17 cellular contexts compared by ENCODE assay signal in genomic region chr7:21908746-21909145, GRCh38. TPM values are rescaled to one million over a fixed set of nuclear protein-coding genes. Genes with fewer than 3 reads are reported as not detected.
DNase-seq lines count a peak whose midpoint lies in the region; ATAC-seq, FAIRE-seq and TF ChIP-seq lines count a peak whose summit lies in the region.
"Had no signal": no experiment of that assay in that cellular context is flagged by ENCODE, and none has a peak within 500 bp of the region (broad histone marks: within the 10 kb centered on the region; RNA-seq: fewer than 3 reads in every experiment).

No MANE protein-coding gene starts in this region.

- H2AFZ ChIP-seq in HepG2 (ENCODE audit: low read length), result no peak overlapping the region

- H3K27ac ChIP-seq in heart right ventricle (peak overlapping the region in 8 of 10 donors; percentile 17 to 79 (median 57)), HepG2 (ENCODE audit: extremely low read length, insufficient read depth, low read length) (no peak overlapping the region), right lobe of liver (no peak overlapping the region)
- H3K27ac ChIP-seq: BLaER1 treated with 17β-estradiol and CSF1 and Interleukin-3, amounts not matched to agents 10 nM and 100 nM had no signal

- TF ChIP-seq POLR2A in HepG2 (IDR thresholded peaks at IDR 0.05; ENCODE audit: insufficient read depth in 1 of 2, low read depth in 2 of 2, low read length in 2 of 2), result no peak
- no peak for TF ChIP-seq POLR2A in right lobe of liver (IDR thresholded peaks at IDR 0.05)

- H3K27me3 ChIP-seq in heart right ventricle, result no peaks in the 10 kb centered on the region
- H3K27me3 ChIP-seq in HepG2 (ENCODE audit: control insufficient read depth in 1 of 2, insufficient read depth in 2 of 2, low read length in 2 of 2), result peaks cover 0 to 19% of the 10 kb centered on the region in 2 experiments; a peak in 1 of 5 replicates
- no peaks in the 10 kb centered on the region for H3K27me3 ChIP-seq in right lobe of liver
- H3K27me3 ChIP-seq: BLaER1 treated with 17β-estradiol and CSF1 and Interleukin-3, amounts not matched to agents 10 nM and 100 nM had no signal

- H3K36me3 ChIP-seq in heart right ventricle (peaks cover 0 to 41% (median 23%) of the 10 kb centered on the region in 9 donors), HepG2 (replicated peaks in 1 of 2; ENCODE audit: control insufficient read depth in 1 of 2, insufficient read depth in 2 of 2, low read length in 2 of 2) (no peaks in the 10 kb centered on the region), right lobe of liver (peaks cover 0 to 15% (median 7%) of the 10 kb centered on the region in 4 donors)

- no peak overlapping the region for H3K4me2 ChIP-seq in HepG2 (ENCODE audit: low read depth, low read length)
- H3K4me2 ChIP-seq: BLaER1 treated with 17β-estradiol and CSF1 and Interleukin-3, amounts not matched to agents 10 nM and 100 nM had no signal

- TF ChIP-seq RAD21 in HepG2 (CRISPR knock-in tag; IDR thresholded peaks at IDR 0.05), result no peak

- no peak overlapping the region for H3K4me3 Mint-ChIP-seq in nephron progenitor cell
- H3K4me3 Mint-ChIP-seq in activated CD8-positive, alpha-beta memory T cell treated with anti-CD3 and anti-CD28 coated beads, Interleukin-2, amount 10 ng/mL, durations not matched to agents 7 days and 5 days, result no peak overlapping the region
- H3K4me3 Mint-ChIP-seq: CD4-positive, CD25-positive, alpha-beta regulatory T cell; HFFc6 had no signal

- no TSS peak for BruUV-seq in HepG2 (replicated peaks; lab: Mats Ljungman, UMichigan)

- peaks cover 74% of the 10 kb centered on the region for H3K36me3 Mint-ChIP-seq in nephron progenitor cell (ENCODE audit: low read depth)
- H3K36me3 Mint-ChIP-seq in activated CD8-positive, alpha-beta memory T cell treated with anti-CD3 and anti-CD28 coated beads, Interleukin-2, amount 10 ng/mL, durations not matched to agents 7 days and 5 days, result peaks cover 55% of the 10 kb centered on the region

- ATAC-seq in heart right ventricle (no peak), HepG2 (no peak), right lobe of liver (no peak), GM21381 (IDR thresholded peaks at IDR 0.05; ENCODE audit: unreplicated experiment) (no peak)
- ATAC-seq in activated CD8-positive, alpha-beta memory T cell treated with anti-CD3 and anti-CD28 coated beads, Interleukin-2, amount 10 ng/mL, durations not matched to agents 7 days and 5 days, result no peak

- intact Hi-C loops in heart right ventricle (cut with DNase I), result loop anchor here in 2 of 10 donors (5.0 to 10.0 kb wide), 2 partner anchors 34 to 96 kb away; no protein-coding TSS in a partner anchor
- intact Hi-C loops in cardiac septum (cut with DNase I), result no loop called here
- intact Hi-C loops in HepG2 (cut with micrococcal nuclease; ENCODE audit: unreplicated experiment), result no loop called here
- intact Hi-C loops in right lobe of liver (cut with DNase I), result no loop called here

- H4K20me1 ChIP-seq in HepG2 (ENCODE audit: insufficient read depth, low read length), result no peaks in the 10 kb centered on the region

- H3K4me1 Mint-ChIP-seq in nephron progenitor cell, result peaks cover 11% of the 10 kb centered on the region
- H3K4me1 Mint-ChIP-seq in activated CD8-positive, alpha-beta memory T cell treated with anti-CD3 and anti-CD28 coated beads, Interleukin-2, amount 10 ng/mL, durations not matched to agents 7 days and 5 days, result peaks cover 4% of the 10 kb centered on the region
- H3K4me1 Mint-ChIP-seq: CD4-positive, CD25-positive, alpha-beta regulatory T cell had no signal

- H3K9me3 Mint-ChIP-seq in nephron progenitor cell, result no peaks in the 10 kb centered on the region
- no peaks in the 10 kb centered on the region for H3K9me3 Mint-ChIP-seq in activated CD8-positive, alpha-beta memory T cell treated with anti-CD3 and anti-CD28 coated beads, Interleukin-2, amount 10 ng/mL, durations not matched to agents 7 days and 5 days (ENCODE audit: low read depth)
- H3K9me3 Mint-ChIP-seq: CD4-positive, CD25-positive, alpha-beta regulatory T cell; HFFc6 had no signal

- no peak overlapping the region for H3K9ac ChIP-seq in HepG2 (ENCODE audit: insufficient read depth, low read depth, low read length)
- H3K9ac ChIP-seq: BLaER1 treated with 17β-estradiol and CSF1 and Interleukin-3, amounts not matched to agents 10 nM and 100 nM had no signal

- POLR2A ChIA-PET in HepG2 (lab: Yijun Ruan, JAX), result no interaction called here

- H3K27ac Mint-ChIP-seq in nephron progenitor cell, result peak overlapping the region; percentile 68
- no peak overlapping the region for H3K27ac Mint-ChIP-seq in activated CD8-positive, alpha-beta memory T cell treated with anti-CD3 and anti-CD28 coated beads, Interleukin-2, amount 10 ng/mL, durations not matched to agents 7 days and 5 days
- H3K27ac Mint-ChIP-seq: CD4-positive, CD25-positive, alpha-beta regulatory T cell; HFFc6 had no signal

- no peak for TF ChIP-seq EP300 in HepG2 (IDR thresholded peaks at IDR 0.05; ENCODE audit: low read depth in 2 of 2, low read length in 2 of 2)
- no peak for TF ChIP-seq EP300 in HepG2 (CRISPR knock-in tag; IDR thresholded peaks at IDR 0.05; ENCODE audit: borderline replicate concordance)

- no peak overlapping the region for H3K4me3 ChIP-seq in heart right ventricle
- H3K4me3 ChIP-seq in HepG2 (replicated peaks in 1 of 3; ENCODE audit: insufficient read depth in 1 of 3, low read depth in 2 of 3, low read length in 3 of 3), result no peak overlapping the region
- H3K4me3 ChIP-seq in right lobe of liver, result no peak overlapping the region
- H3K4me3 ChIP-seq: BLaER1 treated with 17β-estradiol and CSF1 and Interleukin-3, amounts not matched to agents 10 nM and 100 nM had no signal

- TF ChIP-seq CTCF in heart right ventricle (IDR thresholded peaks at IDR 0.05) (no peak), HepG2 (CRISPR knock-in tag; IDR thresholded peaks at IDR 0.05) (no peak), right lobe of liver (IDR thresholded peaks at IDR 0.05) (no peak), nephron progenitor cell (IDR thresholded peaks at IDR 0.05) (no peak)

- CTCF ChIA-PET in HepG2 (lab: Yijun Ruan, JAX; ENCODE audit: low intra/inter-chr PET ratio, low total read pairs), result no interaction called here
- CTCF ChIA-PET in activated CD8-positive, alpha-beta memory T cell treated with anti-CD3 and anti-CD28 coated beads, Interleukin-2, amount 10 ng/mL, durations not matched to agents 7 days and 5 days (lab: Charles Lee), result no interaction called here

- no peaks in the 10 kb centered on the region for H3K27me3 Mint-ChIP-seq in nephron progenitor cell (ENCODE audit: low read depth, poor library complexity)
- H3K27me3 Mint-ChIP-seq in activated CD8-positive, alpha-beta memory T cell treated with anti-CD3 and anti-CD28 coated beads, Interleukin-2, amount 10 ng/mL, durations not matched to agents 7 days and 5 days, result no peaks in the 10 kb centered on the region
- H3K27me3 Mint-ChIP-seq: CD4-positive, CD25-positive, alpha-beta regulatory T cell had no signal

- in situ Hi-C loops in HepG2 (cut with HindIII; ENCODE audit: extremely low pct_ligation_motif_present, low pct_unique_long_range_greater_than_20kb), result no loop called here

- no peak for DNase-seq in heart right ventricle
- no peak for DNase-seq in cardiac septum (ENCODE audit: low spot score)
- no peak for DNase-seq in HepG2 (ENCODE audit: low spot score)
- DNase-seq in right lobe of liver, result no peak
- no peak for DNase-seq in nephron progenitor cell
- DNase-seq in activated CD8-positive, alpha-beta memory T cell treated with anti-CD3 and anti-CD28 coated beads, Interleukin-2, amount 10 ng/mL, durations not matched to agents 7 days and 5 days, result no peak
- DNase-seq: 8988T; ACHN; Calu3; CD4-positive, CD25-positive, alpha-beta regulatory T cell; DMS 273 treated with DMSO at 0.1 percent for 48 hours; HCEC 1CT; HFFc6 had no signal

- peaks cover 2 to 56% (median 17%) of the 10 kb centered on the region in 9 donors for H3K4me1 ChIP-seq in heart right ventricle
- H3K4me1 ChIP-seq in HepG2 (ENCODE audit: insufficient read depth, low read length), result 0 out of 2 replicates have a peak, but pooled peaks cover under 1% of the 10 kb centered on the region
- no peaks in the 10 kb centered on the region for H3K4me1 ChIP-seq in right lobe of liver

- WGBS in heart right ventricle, 2 donors, result 67 to 69% methylated on average over 5 of the region's 5 CpGs
- 13% methylated on average over 5 of the region's 5 CpGs for WGBS in HepG2 (ENCODE audit: low lambda C conversion rate)
- 67% methylated on average over 1 of the region's 5 CpGs for WGBS in right lobe of liver (ENCODE audit: insufficient coverage, low coverage, low lambda C conversion rate, missing lambda C conversion rate)

- H3K79me2 ChIP-seq in HepG2 (ENCODE audit: insufficient read depth, low read length), result no peaks in the 10 kb centered on the region

- no peak for FAIRE-seq in HepG2 (lab: Jason Lieb, UNC)
- FAIRE-seq: G401.6, GM12891 had no signal

- H3K9me3 ChIP-seq in heart right ventricle, result no peaks in the 10 kb centered on the region
- H3K9me3 ChIP-seq in HepG2 (ENCODE audit: low read length), result no peaks in the 10 kb centered on the region
- H3K9me3 ChIP-seq in right lobe of liver, result no peaks in the 10 kb centered on the region
- H3K9me3 ChIP-seq: BLaER1 treated with 17β-estradiol and CSF1 and Interleukin-3, amounts not matched to agents 10 nM and 100 nM had no signal

RNA-seq across cellular contexts. Expression of gene CDCA7L, which starts 37.0 kb away (rescaled TPM):
- 10 to 100 TPM; 31.2 to 59.1 (median 43.8) TPM for total RNA-seq in heart right ventricle
- polyA plus RNA-seq in heart right ventricle, result 10 to 100 TPM; 10.6 to 19.0 TPM
- total RNA-seq in cardiac septum, result 12.6 TPM
- total RNA-seq in HepG2 (2016; rRNA removed; fragmentation: Illumina TruSeq; extraction: Trizol), result 2.7 and 3.4 TPM in 2 replicates
- total RNA-seq in HepG2 (2016; cell fraction: cytosol; rRNA removed; fragmentation: Illumina TruSeq; extraction: Trizol; ENCODE audit: low read depth), result 1.1 TPM in 2 replicates
- total RNA-seq in HepG2 (2016; cell fraction: insoluble cytoplasmic fraction; rRNA removed; fragmentation: Illumina TruSeq; extraction: Trizol), result 2.4 and 3.7 TPM in 2 replicates
- 2.4 and 2.7 TPM in 2 replicates for total RNA-seq in HepG2 (2016; cell fraction: membrane; rRNA removed; fragmentation: Illumina TruSeq; extraction: Trizol)
- 2.5 and 2.8 TPM in 2 replicates for total RNA-seq in HepG2 (2016; cell fraction: nucleus; rRNA removed; fragmentation: Illumina TruSeq; extraction: Trizol)
- polyA plus RNA-seq in HepG2 (2011; rRNA removed), result 3.7 and 4.2 TPM in 2 replicates
- polyA plus RNA-seq in HepG2 (2011; cell fraction: cytosol; rRNA removed), result 4.0 and 4.2 TPM in 2 replicates
- 3.2 and 3.5 TPM in 2 replicates for polyA plus RNA-seq in HepG2 (2011; cell fraction: nucleus; rRNA removed)
- polyA plus RNA-seq in HepG2 (2012), result 2.1 and 4.3 TPM in 2 replicates
- polyA plus RNA-seq in HepG2 (2016; cell fraction: cytosol; fragmentation: Illumina TruSeq; extraction: Trizol; ENCODE audit: low read depth), result 0.18 and 0.43 TPM in 2 replicates
- 3.2 and 4.3 TPM in 2 replicates for polyA plus RNA-seq in HepG2 (2016; cell fraction: insoluble cytoplasmic fraction; fragmentation: Illumina TruSeq; extraction: Trizol; ENCODE audit: low read depth)
- polyA plus RNA-seq in HepG2 (2016; cell fraction: membrane; fragmentation: Illumina TruSeq; extraction: Trizol; ENCODE audit: low read depth), result 1.4 and 1.6 TPM in 2 replicates
- 3.5 and 3.7 TPM in 2 replicates for polyA plus RNA-seq in HepG2 (2016; cell fraction: nucleus; fragmentation: Illumina TruSeq; extraction: Trizol; ENCODE audit: insufficient read depth, low read depth)
- polyA minus RNA-seq in HepG2 (2011; rRNA and poly(A)+ RNA removed; ENCODE audit: low replicate concordance), result 7.5 and 120 TPM in 2 replicates
- polyA minus RNA-seq in HepG2 (2011; cell fraction: cytosol; rRNA and poly(A)+ RNA removed), result 4.8 and 6.8 TPM in 2 replicates
- polyA minus RNA-seq in HepG2 (2011; cell fraction: nucleus; rRNA and poly(A)+ RNA removed), result 6.8 and 8.5 TPM in 2 replicates
- total RNA-seq in right lobe of liver, result 1 to 10 TPM; 3.3 to 6.0 (median 4.3) TPM
- total RNA-seq in activated CD8-positive, alpha-beta memory T cell treated with anti-CD3 and anti-CD28 coated beads, Interleukin-2, amount 10 ng/mL, durations not matched to agents 7 days and 5 days, result 100 to 1,000 TPM in 1 of 2 experiments, 10 to 100 TPM in 1; 59.0 to 103 TPM

Comparison
In these comparisons a context has a peak if more than half of its experiments do, and no peak if none do; other contexts are left out.
1. H3K27ac ChIP-seq: peak in heart right ventricle (8 of 10); none in HepG2 (single experiment) and right lobe of liver (0 of 3).